In genomic region chr2:85420743-85421705, GRCh38 we compare ENCODE assay signal across 8 cellular contexts.
DNase-seq lines count a peak whose midpoint lies in the region; ATAC-seq, FAIRE-seq and TF ChIP-seq lines count a peak whose summit lies in the region.

No MANE protein-coding gene starts in this region.

- H3K9me3 ChIP-seq in NT2/D1 (ENCODE audit: insufficient read depth, low read length) (no peaks in the 10 kb centered on the region), mucosa of stomach (ENCODE audit: control insufficient read depth, low read length) (no peaks in the 10 kb centered on the region)

- TF ChIP-seq CTCF in epithelial cell of esophagus (IDR thresholded peaks at IDR 0.05; ENCODE audit: insufficient read depth, low read depth, low read length, missing control alignments): peak; percentile 98

- peak overlapping the region; percentile 47 for H3K9ac ChIP-seq in NT2/D1 (ENCODE audit: insufficient read length, low read depth)
- H3K9ac ChIP-seq in mucosa of stomach (ENCODE audit: low read length): peak overlapping the region; percentile 59

- H3K27me3 ChIP-seq in NT2/D1 (ENCODE audit: insufficient read depth, insufficient read length): peaks cover 5% of the 10 kb centered on the region
- no peaks in the 10 kb centered on the region for H3K27me3 ChIP-seq in mucosa of stomach (ENCODE audit: control insufficient read depth, insufficient read depth, low read length)

- H3K4me3 ChIP-seq in NT2/D1 (ENCODE audit: insufficient read length, low read depth) (no peak overlapping the region), epithelial cell of esophagus (ENCODE audit: low read length) (no peak overlapping the region), mucosa of stomach (ENCODE audit: low read length) (no peak overlapping the region)

- DNase-seq in CMK (ENCODE audit: low read depth) (peak; percentile 68), HTR-8/SVneo (ENCODE audit: insufficient read length, low spot score) (peak; percentile 93), NT2/D1 (ENCODE audit: low read depth, low spot score) (peak; percentile 74), activated T-cell treated with anti-CD3 and anti-CD28 coated beads for 1 hour (ENCODE audit: low read depth) (peak; percentile 93), epithelial cell of esophagus (ENCODE audit: low read depth) (peak; percentile 88)
- peak; percentile 94 for DNase-seq in stimulated activated CD8-positive, alpha-beta memory T cell treated with anti-CD3 and anti-CD28 coated beads, Interleukin-7, amount 100 ng/mL, for 24 hours (ENCODE audit: low read depth)

- H3K4me1 ChIP-seq in NT2/D1 (ENCODE audit: insufficient read depth, insufficient read length): peaks cover 11% of the 10 kb centered on the region
- peaks cover 60% of the 10 kb centered on the region for H3K4me1 ChIP-seq in mucosa of stomach (ENCODE audit: control insufficient read depth, insufficient read depth, low read length)

- FAIRE-seq in HTR-8/SVneo (lab: Jason Lieb, UNC): peak; percentile 48

- peak; percentile 35 for ATAC-seq in GM19468 (IDR thresholded peaks at IDR 0.05; ENCODE audit: extremely low read depth, unreplicated experiment)

- H3K36me3 ChIP-seq in NT2/D1 (ENCODE audit: insufficient read depth, insufficient read length, low read length): no peaks in the 10 kb centered on the region
- no peaks in the 10 kb centered on the region for H3K36me3 ChIP-seq in mucosa of stomach (ENCODE audit: control insufficient read depth, insufficient read depth, low read length)
